In genomic region chr20:50534567-50534966, GRCh38 we compare ENCODE assay signal across 15 cellular contexts. TPM values are rescaled to one million over a fixed set of nuclear protein-coding genes. Genes with fewer than 3 reads are reported as not detected.
DNase-seq lines count a peak whose midpoint lies in the region; ATAC-seq, FAIRE-seq and TF ChIP-seq lines count a peak whose summit lies in the region.
"Had no signal": no experiment of that assay in that cellular context is flagged by ENCODE, and none has a peak within 500 bp of the region (broad histone marks: within the 10 kb centered on the region; RNA-seq: fewer than 3 reads in every experiment).

No MANE protein-coding gene starts in this region.

- H3K27me3 ChIP-seq in gastrocnemius medialis (no peaks in the 10 kb centered on the region), prostate gland (replicated peaks; ENCODE audit: insufficient read depth) (no peaks in the 10 kb centered on the region)
- H3K27me3 ChIP-seq: transverse colon had no signal

- H3K36me3 ChIP-seq in gastrocnemius medialis: no peaks in the 10 kb centered on the region
- no peaks in the 10 kb centered on the region for H3K36me3 ChIP-seq in prostate gland
- H3K36me3 ChIP-seq: transverse colon had no signal

- WGBS in prostate gland: 82% methylated on average over 1 of the region's 1 CpG

- FAIRE-seq in RCC 7860 (lab: Jason Lieb, UNC): peak; percentile 93
- FAIRE-seq: D721Med had no signal

- H3K9me3 Mint-ChIP-seq in activated T-helper 1 cell treated with anti-CD3 and anti-CD28 coated beads, Interleukin-12 subunit alpha, Interleukin-12 subunit beta, Interleukin-2, Interleukin-4 antibody, amounts not matched to agents 30 ng/mL and 10 ng/mL and 1 ng/mL, durations not matched to agents 14 hours and 24 hours and 36 hours: no peaks in the 10 kb centered on the region
- H3K9me3 Mint-ChIP-seq: activated T-cell treated with anti-CD3 and anti-CD28 coated beads, Interleukin-2, amount 50 U/mL, for 72 hours had no signal

- H3K4me1 ChIP-seq in gastrocnemius medialis (peaks cover 47 to 52% of the 10 kb centered on the region in 2 donors), prostate gland (replicated peaks) (peaks cover 13% of the 10 kb centered on the region)

- H3K27ac Mint-ChIP-seq in activated T-helper 1 cell treated with anti-CD3 and anti-CD28 coated beads, Interleukin-12 subunit alpha, Interleukin-12 subunit beta, Interleukin-2, Interleukin-4 antibody, amounts not matched to agents 30 ng/mL and 10 ng/mL and 1 ng/mL, durations not matched to agents 14 hours and 24 hours and 36 hours: no peak overlapping the region

- H3K4me3 Mint-ChIP-seq in activated T-helper 1 cell treated with anti-CD3 and anti-CD28 coated beads, Interleukin-12 subunit alpha, Interleukin-12 subunit beta, Interleukin-2, Interleukin-4 antibody, amounts not matched to agents 30 ng/mL and 10 ng/mL and 1 ng/mL, durations not matched to agents 14 hours and 24 hours and 36 hours: no peak overlapping the region
- H3K4me3 Mint-ChIP-seq: activated T-cell treated with anti-CD3 and anti-CD28 coated beads, Interleukin-2, amount 50 U/mL, for 72 hours had no signal

- DNase-seq in EL: peak; percentile 84
- DNase-seq in RCC 7860 (ENCODE audit: low spot score): peak; percentile 77
- DNase-seq in fibroblast of mammary gland (ENCODE audit: low read depth): peak; percentile 80
- DNase-seq in gastrocnemius medialis: peak in 1 of 2 donors; percentile 34
- DNase-seq in activated T-helper 1 cell treated with anti-CD3 and anti-CD28 coated beads, Interleukin-12 subunit alpha, Interleukin-12 subunit beta, Interleukin-2, Interleukin-4 antibody, amounts not matched to agents 30 ng/mL and 10 ng/mL and 1 ng/mL, durations not matched to agents 14 hours and 24 hours and 36 hours (ENCODE audit: low spot score): no peak
- DNase-seq in pons (ENCODE audit: low spot score): no peak
- DNase-seq in prostate gland (ENCODE audit: low spot score): no peak
- DNase-seq: activated T-cell treated with anti-CD3 and anti-CD28 coated beads, Interleukin-2, amount 50 U/mL, for 72 hours; left ventricle myocardium superior; NCI-H2107; retina; RPMI8226; transverse colon had no signal

- ATAC-seq in gastrocnemius medialis (peak in 1 of 2 donors; percentile 48), HG02588 (IDR thresholded peaks at IDR 0.05; ENCODE audit: unreplicated experiment) (no peak)
- ATAC-seq: activated T-cell treated with anti-CD3 and anti-CD28 coated beads, Interleukin-2, amount 50 U/mL, for 72 hours; left ventricle myocardium superior had no signal

- H3K9me3 ChIP-seq in gastrocnemius medialis (no peaks in the 10 kb centered on the region), prostate gland (no peaks in the 10 kb centered on the region)
- H3K9me3 ChIP-seq: transverse colon had no signal

- TF ChIP-seq POLR2A in gastrocnemius medialis (IDR thresholded peaks at IDR 0.05): no peak
- TF ChIP-seq POLR2A in prostate gland (IDR thresholded peaks at IDR 0.05): no peak

- H3K27ac ChIP-seq in gastrocnemius medialis (peak overlapping the region in 3 of 4 donors; percentile 10 to 19 (median 11)), prostate gland (no peak overlapping the region)
- H3K27ac ChIP-seq: transverse colon had no signal

- in situ Hi-C loops in gastrocnemius medialis (cut with MboI; ENCODE audit: low sequenced_read_pairs in 4 of 4): no loop called here

- H3K4me3 ChIP-seq in fibroblast of mammary gland (ENCODE audit: control insufficient read depth, low read depth, low read length) (no peak overlapping the region), gastrocnemius medialis (no peak overlapping the region), prostate gland (no peak overlapping the region)
- H3K4me3 ChIP-seq: transverse colon had no signal

- intact Hi-C loops in gastrocnemius medialis (cut with DNase I; ENCODE audit: low total_unique reads) (no loop called here), prostate gland (cut with DNase I) (no loop called here)
- intact Hi-C loops in activated T-helper 1 cell treated with anti-CD3 and anti-CD28 coated beads, Interleukin-12 subunit alpha, Interleukin-12 subunit beta, Interleukin-2, Interleukin-4 antibody, amounts not matched to agents 30 ng/mL and 10 ng/mL and 1 ng/mL, durations not matched to agents 14 hours and 24 hours and 36 hours (cut with micrococcal nuclease): no loop called here

- peaks cover 23% of the 10 kb centered on the region for H3K36me3 Mint-ChIP-seq in activated T-helper 1 cell treated with anti-CD3 and anti-CD28 coated beads, Interleukin-12 subunit alpha, Interleukin-12 subunit beta, Interleukin-2, Interleukin-4 antibody, amounts not matched to agents 30 ng/mL and 10 ng/mL and 1 ng/mL, durations not matched to agents 14 hours and 24 hours and 36 hours (ENCODE audit: low read depth)

- no peaks in the 10 kb centered on the region for H3K27me3 Mint-ChIP-seq in activated T-helper 1 cell treated with anti-CD3 and anti-CD28 coated beads, Interleukin-12 subunit alpha, Interleukin-12 subunit beta, Interleukin-2, Interleukin-4 antibody, amounts not matched to agents 30 ng/mL and 10 ng/mL and 1 ng/mL, durations not matched to agents 14 hours and 24 hours and 36 hours (ENCODE audit: insufficient read depth)

- peaks cover 53% of the 10 kb centered on the region for H3K4me1 Mint-ChIP-seq in activated T-helper 1 cell treated with anti-CD3 and anti-CD28 coated beads, Interleukin-12 subunit alpha, Interleukin-12 subunit beta, Interleukin-2, Interleukin-4 antibody, amounts not matched to agents 30 ng/mL and 10 ng/mL and 1 ng/mL, durations not matched to agents 14 hours and 24 hours and 36 hours (ENCODE audit: low read depth)

- TF ChIP-seq CTCF in fibroblast of mammary gland (conservative IDR thresholded peaks at IDR 0.05; ENCODE audit: control insufficient read depth, insufficient read depth, low read depth, low read length) (no peak), gastrocnemius medialis (IDR thresholded peaks at IDR 0.05 in 4 of 5, conservative IDR thresholded peaks at IDR 0.05 in 1 of 5) (no peak), prostate gland (IDR thresholded peaks at IDR 0.05) (no peak)

RNA-seq across cellular contexts. Expression of gene PTPN1, which starts 24.4 kb away (rescaled TPM):
- total RNA-seq in gastrocnemius medialis (10 to 100 TPM; 21.8 to 46.8 (median 44.4) TPM), prostate gland (10 to 100 TPM; 28.5 to 46.6 TPM)
- 60.0 and 60.5 TPM in 2 replicates for total RNA-seq in activated T-helper 1 cell treated with anti-CD3 and anti-CD28 coated beads, Interleukin-12 subunit alpha, Interleukin-12 subunit beta, Interleukin-2, Interleukin-4 antibody, amounts not matched to agents 30 ng/mL and 10 ng/mL and 1 ng/mL, durations not matched to agents 14 hours and 24 hours and 36 hours

Comparison
In these comparisons a context has a peak if more than half of its experiments do, and no peak if none do; other contexts are left out.
1. DNase-seq: peak in EL (single experiment), RCC 7860 (single experiment) and fibroblast of mammary gland (single experiment); none in activated T-helper 1 cell treated with anti-CD3 and anti-CD28 coated beads, Interleukin-12 subunit alpha, Interleukin-12 subunit beta, Interleukin-2, Interleukin-4 antibody, amounts not matched to agents 30 ng/mL and 10 ng/mL and 1 ng/mL, durations not matched to agents 14 hours and 24 hours and 36 hours (single experiment), pons (single experiment) and prostate gland (single experiment).
2. H3K27ac ChIP-seq: peak in gastrocnemius medialis (3 of 4); none in prostate gland (0 of 2).